8 cellular contexts compared by ENCODE assay signal in genomic region chr9:96856363-96857286, GRCh38. TPM values are rescaled to one million over a fixed set of nuclear protein-coding genes. Genes with fewer than 3 reads are reported as not detected.
DNase-seq lines count a peak whose midpoint lies in the region; ATAC-seq, FAIRE-seq and TF ChIP-seq lines count a peak whose summit lies in the region.

No MANE protein-coding gene starts in this region.

- no peak overlapping the region for H3K4me3 Mint-ChIP-seq in endothelial cell (ENCODE audit: unreplicated experiment)

- DNase-seq in A549 (ENCODE audit: low read depth in 1 of 2, low spot score in 1 of 2) (peak in 1 of 2 experiments; percentile 60), NCI-H748 treated with DMSO at 0.1 percent for 48 hours (lab: John Stamatoyannopoulos, UW) (peak; percentile 63), endothelial cell (ENCODE audit: low spot score) (peak; percentile 74), mucosa of gallbladder (ENCODE audit: low spot score) (peak; percentile 53)
- peak; percentile 66 to 77 for DNase-seq in activated CD4-positive, alpha-beta T cell treated with anti-CD3 and anti-CD28 coated beads, Interleukin-2, amount 50 U/mL, for 48 hours
- peak; percentile 47 to 55 for DNase-seq in stimulated activated CD8-positive, alpha-beta memory T cell treated with anti-CD3 and anti-CD28 coated beads, Interleukin-7, amount 100 ng/mL, for 4 hours (ENCODE audit: low read depth in 2 of 2)

- H3K27ac ChIP-seq in A549: no peak overlapping the region

- no peaks in the 10 kb centered on the region for H3K9me3 Mint-ChIP-seq in endothelial cell (ENCODE audit: unreplicated experiment)

- no peak overlapping the region for H3K4me2 ChIP-seq in A549

- POLR2A ChIA-PET in A549 (lab: Yijun Ruan, JAX): interaction anchor here (1.0 kb wide), 1 partner anchor 382 kb away, joined by 3 read pairs; no protein-coding TSS in a partner anchor

- H3K36me3 Mint-ChIP-seq in endothelial cell (ENCODE audit: low read depth, unreplicated experiment): peaks cover 4% of the 10 kb centered on the region

- H3K4me1 ChIP-seq in A549: no peaks in the 10 kb centered on the region; the same call in 2 of the 3 replicates

- CTCF ChIA-PET in A549 (lab: Yijun Ruan, JAX): interaction anchor here (0.6 to 10.4 kb wide), 43 partner anchors 10 to 767 kb away, joined by 3 to 91 read pairs (median 4); no protein-coding TSS in a partner anchor

- WGBS in A549 (ENCODE audit: missing lambda C conversion rate): 16% methylated on average over 6 of the region's 6 CpGs

- peaks cover 17% of the 10 kb centered on the region for H3K4me1 Mint-ChIP-seq in endothelial cell (ENCODE audit: unreplicated experiment)

- TF ChIP-seq CTCF in A549 (IDR thresholded peaks at IDR 0.05): peak; percentile 79
- peak; percentile 73 for TF ChIP-seq CTCF in endothelial cell (IDR thresholded peaks at IDR 0.05; ENCODE audit: unreplicated experiment)

- TF ChIP-seq RAD21 in A549 (conservative IDR thresholded peaks at IDR 0.05 in 1 of 2, IDR thresholded peaks at IDR 0.05 in 1 of 2): peak; percentile 85

- H3K27ac Mint-ChIP-seq in endothelial cell (ENCODE audit: unreplicated experiment): no peak overlapping the region

- peaks cover 3% of the 10 kb centered on the region for H3K27me3 Mint-ChIP-seq in endothelial cell (ENCODE audit: unreplicated experiment)

- no peak overlapping the region for H3K4me3 ChIP-seq in A549

- ATAC-seq in A549: peak; percentile 65 to 72; a peak in 5 of 6 replicates
- ATAC-seq in GM18499 (IDR thresholded peaks at IDR 0.05; ENCODE audit: insufficient read depth, unreplicated experiment): peak; percentile 49
- peak; percentile 48 for ATAC-seq in HG03342 (IDR thresholded peaks at IDR 0.05; ENCODE audit: unreplicated experiment)

- H3K9me3 ChIP-seq in A549: peaks cover 3% of the 10 kb centered on the region; the same call in 1 of the 3 replicates

- TF ChIP-seq POLR2A in A549 (IDR thresholded peaks at IDR 0.05; ENCODE audit: low read length): no peak

- FAIRE-seq in A549 (lab: Jason Lieb, UNC): no peak

- no peak for TF ChIP-seq EP300 in A549 (IDR thresholded peaks at IDR 0.05)

TF ChIP-seq in A549, 52 proteins besides CTCF, POLR2A, EP300 and RAD21:
- TF ChIP-seq HEYL (CRISPR knock-in tag; IDR thresholded peaks at IDR 0.05) (no peak), PBX3 (IDR thresholded peaks at IDR 0.05) (no peak), SMC3 (IDR thresholded peaks at IDR 0.05) (peak; percentile 64)

RNA-seq across cellular contexts. Expression of gene ZNF782, which starts 2.3 kb away (rescaled TPM):
- 2.1 and 2.7 TPM in 2 replicates for polyA plus RNA-seq in A549 (2011; rRNA removed)
- polyA plus RNA-seq in A549 (2012; cell fraction: cytosol; rRNA removed): 0.65 and 0.82 TPM in 2 replicates
- polyA plus RNA-seq in A549 (2012; cell fraction: nucleus; rRNA removed): 0.82 and 1.3 TPM in 2 replicates
- 1.9 to 2.2 TPM (median 2.1 TPM) in 3 replicates for polyA plus RNA-seq in A549 (2017; fragmentation: RNase III; extraction: RNeasy Plus Mini Kit Qiagen cat#74134 plus additional on column Dnase treatment)
- 4.2 and 4.5 TPM in 2 replicates for polyA minus RNA-seq in A549 (2011; rRNA and poly(A)+ RNA removed)
- 6.5 TPM for total RNA-seq in endothelial cell (ENCODE audit: unreplicated experiment)
- total RNA-seq in mucosa of gallbladder: 8.5 TPM
